Comparison of ENCODE assay signal across 8 cellular contexts in the genomic region with DNA sequence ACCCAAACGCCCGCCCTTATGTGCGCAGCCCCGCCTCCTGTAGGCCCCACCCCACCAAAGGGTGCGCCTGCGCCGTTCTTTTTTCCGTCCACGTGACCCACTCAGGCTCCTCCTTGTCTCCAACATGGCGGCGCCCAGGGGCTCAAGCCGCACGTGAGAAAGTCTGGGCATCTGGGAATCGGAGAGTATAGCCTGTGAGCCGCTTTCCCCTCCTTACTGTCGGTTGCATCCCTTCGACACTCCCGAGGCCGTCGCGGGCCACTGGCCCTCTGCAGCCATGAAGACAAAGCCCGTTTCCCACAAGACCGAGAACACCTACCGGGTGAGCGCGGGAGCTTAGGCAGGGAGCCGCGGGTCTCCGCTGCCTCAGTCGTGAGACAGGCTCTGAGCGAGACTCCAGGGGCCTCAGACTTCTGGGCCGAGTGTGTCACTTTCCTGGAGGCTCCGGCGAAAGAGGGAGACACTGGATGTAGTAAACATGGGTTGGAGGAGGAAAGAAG. TPM values are rescaled to one million over a fixed set of nuclear protein-coding genes. Genes with fewer than 3 reads are reported as not detected.
A peak's percentile ranks its signal among the peaks of the same experiment; 100 is the strongest.
DNase-seq lines count a peak whose midpoint lies in the region; ATAC-seq, FAIRE-seq and TF ChIP-seq lines count a peak whose summit lies in the region.

A gene (plus strand): TSS at position 100 of the 500 bp plus-strand sequence. CDS start 178 bp downstream, at position 278.

- POLR2A ChIA-PET in activated CD8-positive, alpha-beta memory T cell treated with anti-CD3 and anti-CD28 coated beads for 36 hours (lab: Charles Lee), result interaction anchor here (1.5 kb wide), 1 partner anchor 127 kb away, joined by 3 read pairs; a partner anchor contains a TSS
- POLR2A ChIA-PET in H1 (lab: Charles Lee; ENCODE audit: partially characterized antibody), result interaction anchor here (0.9 kb wide), 1 partner anchor 9 kb away, joined by 3 read pairs; no protein-coding TSS in a partner anchor

- H3K9me3 ChIP-seq in H1 (ENCODE audit: insufficient read depth in 2 of 2, low read depth in 1 of 2, low read length in 1 of 2) (no peaks in the 10 kb centered on the region), mesenchymal stem cell (ENCODE audit: control insufficient read depth, low read length) (no peaks in the 10 kb centered on the region)

- H3K4me2 ChIP-seq in H1 (ENCODE audit: insufficient read depth in 1 of 2, low read depth in 2 of 2, low read length in 2 of 2), result peak within 1 kb of the TSS; percentile 56 to 79
- H3K4me2 ChIP-seq in mesenchymal stem cell (ENCODE audit: low read length, poor library complexity, severe bottlenecking), result peak within 1 kb of the TSS; percentile 91

- TF ChIP-seq POLR2A in H1 (IDR thresholded peaks at IDR 0.05; ENCODE audit: control extremely low read depth in 1 of 2, low read depth in 2 of 2, low read length in 2 of 2), result peak; percentile 56 to 93

- H3K23ac ChIP-seq in H1 (ENCODE audit: insufficient read length) (no peak within 1 kb of the TSS), mesenchymal stem cell (ENCODE audit: low read length in 2 of 2) (peak within 1 kb of the TSS in 1 of 2 experiments; percentile 99)

- H3K56ac ChIP-seq in H1 (replicated peaks; ENCODE audit: insufficient read length, low read depth, low read length), result peak within 1 kb of the TSS; percentile 32

- H4K91ac ChIP-seq in H1 (replicated peaks; ENCODE audit: insufficient read length, low read length) (peak within 1 kb of the TSS; percentile 58), mesenchymal stem cell (ENCODE audit: low read length) (peak within 1 kb of the TSS; percentile 34)

- H2AK5ac ChIP-seq in H1 (ENCODE audit: low read depth, low read length), result no peak within 1 kb of the TSS
- no peak within 1 kb of the TSS for H2AK5ac ChIP-seq in mesenchymal stem cell (ENCODE audit: low read length, severe bottlenecking)

- no peaks in the 10 kb centered on the region for H3K27me3 ChIP-seq in H1 (replicated peaks in 1 of 4; ENCODE audit: control insufficient read depth in 3 of 4, extremely low read depth in 1 of 4, insufficient read depth in 3 of 4, low read length in 3 of 4)
- no peaks in the 10 kb centered on the region for H3K27me3 ChIP-seq in mesenchymal stem cell (ENCODE audit: control insufficient read depth in 1 of 2, insufficient read depth in 1 of 2, low read length in 2 of 2)

- no peak within 1 kb of the TSS for H3K14ac ChIP-seq in H1 (ENCODE audit: insufficient read length)
- peak within 1 kb of the TSS in 1 of 2 experiments; percentile 94 for H3K14ac ChIP-seq in mesenchymal stem cell (ENCODE audit: low read length in 2 of 2)

- H3K4ac ChIP-seq in H1 (replicated peaks; ENCODE audit: insufficient read length, low read depth, low read length) (no peak within 1 kb of the TSS), mesenchymal stem cell (ENCODE audit: low read depth in 1 of 2, low read length in 2 of 2) (peak within 1 kb of the TSS; percentile 66 to 89)

- H4K8ac ChIP-seq in H1 (ENCODE audit: extremely low read depth, insufficient read depth, low read length) (peak within 1 kb of the TSS; percentile 99; the same call in 1 of the 2 replicates), mesenchymal stem cell (ENCODE audit: low read length) (peak within 1 kb of the TSS; percentile 89)

- H4K20me1 ChIP-seq in H1 (replicated peaks in 1 of 2; ENCODE audit: control insufficient read depth in 1 of 2, insufficient read depth in 2 of 2, low read length in 2 of 2), result peaks cover 1 to 2% of the 10 kb centered on the region in 2 experiments

- TF ChIP-seq RAD21 in H1 (IDR thresholded peaks at IDR 0.05 in 1 of 2, conservative IDR thresholded peaks at IDR 0.05 in 1 of 2; ENCODE audit: low read depth in 2 of 2, low read length in 2 of 2), result no peak

- H3K27ac ChIP-seq in H1 (ENCODE audit: low read depth, low read length) (peak within 1 kb of the TSS; percentile 78), mesenchymal stem cell (ENCODE audit: low read length, poor library complexity, severe bottlenecking) (no peak within 1 kb of the TSS)

- no peak for TF ChIP-seq CTCF in H1 (IDR thresholded peaks at IDR 0.05; ENCODE audit: control extremely low read depth in 1 of 3, insufficient read depth in 1 of 3, low read depth in 1 of 3, low read length in 3 of 3)

- FAIRE-seq in H1 (lab: Jason Lieb, UNC), result no peak

- no peak within 1 kb of the TSS for H4K5ac ChIP-seq in H1 (ENCODE audit: insufficient read length, low read depth, low read length)

- DNase-seq in COLO829 (ENCODE audit: low spot score) (peak; percentile 97), HT-29 (ENCODE audit: low spot score) (peak; percentile 90), NOMO-1 treated with DMSO at 0.1 percent for 48 hours (lab: John Stamatoyannopoulos, UW; ENCODE audit: unreplicated experiment) (peak; percentile 80), H1 (ENCODE audit: low read depth in 1 of 2, low spot score in 2 of 2) (peak; percentile 59 to 96), mesenchymal stem cell (peak; percentile 89)
- DNase-seq in stimulated activated CD8-positive, alpha-beta memory T cell treated with anti-CD3 and anti-CD28 coated beads, Interleukin-12 subunit alpha, Interleukin-12 subunit beta, amount 100 ng/mL, for 24 hours (ENCODE audit: extremely low read depth), result peak; percentile 82

- H2BK20ac ChIP-seq in H1 (ENCODE audit: low read length), result no peak within 1 kb of the TSS

- H2BK12ac ChIP-seq in H1 (ENCODE audit: low read depth, low read length), result no peak within 1 kb of the TSS
- H2BK12ac ChIP-seq in mesenchymal stem cell (ENCODE audit: low read length in 2 of 2), result no peak within 1 kb of the TSS

- peak within 1 kb of the TSS; percentile 42; the same call in 1 of the 2 replicates for H3K18ac ChIP-seq in H1 (ENCODE audit: extremely low read depth, low read length)
- H3K18ac ChIP-seq in mesenchymal stem cell (ENCODE audit: low read depth in 1 of 2, low read length in 2 of 2), result peak within 1 kb of the TSS in 1 of 2 experiments; percentile 51

- H3K9ac ChIP-seq in H1 (replicated peaks in 1 of 4; ENCODE audit: extremely low read depth in 1 of 4, low read depth in 3 of 4, low read length in 3 of 4) (peak within 1 kb of the TSS; percentile 65 to 97 (median 86)), mesenchymal stem cell (ENCODE audit: low read length) (peak within 1 kb of the TSS; percentile 92)

- H3K23me2 ChIP-seq in H1 (ENCODE audit: low read depth, low read length), result no peaks in the 10 kb centered on the region; the same call in 1 of the 2 replicates

- no peak within 1 kb of the TSS for H2BK15ac ChIP-seq in H1 (ENCODE audit: low read length)
- no peak within 1 kb of the TSS for H2BK15ac ChIP-seq in mesenchymal stem cell (ENCODE audit: low read depth, poor library complexity, severe bottlenecking)

- peaks cover 8 to 46% of the 10 kb centered on the region in 2 experiments; a peak in 3 of 4 replicates for H3K79me2 ChIP-seq in H1 (ENCODE audit: control insufficient read depth in 1 of 2, insufficient read depth in 2 of 2, low read length in 2 of 2)

- H2AFZ ChIP-seq in H1 (ENCODE audit: low read length) (peak within 1 kb of the TSS; percentile 100), mesenchymal stem cell (ENCODE audit: low read depth, low read length) (peak within 1 kb of the TSS; percentile 100)

- peaks cover 3 to 16% (median 6%) of the 10 kb centered on the region in 4 experiments; a peak in 6 of 8 replicates for H3K36me3 ChIP-seq in H1 (ENCODE audit: control insufficient read depth in 2 of 4, insufficient read depth in 4 of 4, low read length in 3 of 4)
- peaks cover 3 to 32% of the 10 kb centered on the region in 2 experiments for H3K36me3 ChIP-seq in mesenchymal stem cell (ENCODE audit: control insufficient read depth in 1 of 2, insufficient read depth in 2 of 2, low read depth in 1 of 2, low read length in 2 of 2)

- H3K4me3 ChIP-seq in H1 (ENCODE audit: extremely low read depth in 1 of 4, insufficient read depth in 2 of 4, low read depth in 3 of 4, low read length in 4 of 4) (peak within 1 kb of the TSS; percentile 80 to 100 (median 98)), mesenchymal stem cell (ENCODE audit: insufficient read depth in 1 of 2, low read depth in 1 of 2, low read length in 2 of 2) (peak within 1 kb of the TSS; percentile 97 to 99)

- H3K79me1 ChIP-seq in H1 (ENCODE audit: low read depth, low read length) (no peaks in the 10 kb centered on the region), mesenchymal stem cell (replicated peaks; ENCODE audit: low read length, poor library complexity, severe bottlenecking) (peaks cover 18% of the 10 kb centered on the region)

- H2BK5ac ChIP-seq in H1 (ENCODE audit: low read depth, low read length) (peak within 1 kb of the TSS; percentile 79; the same call in 1 of the 2 replicates), mesenchymal stem cell (ENCODE audit: low read depth, low read length, poor library complexity, severe bottlenecking) (no peak within 1 kb of the TSS)

- H2BK120ac ChIP-seq in H1 (replicated peaks; ENCODE audit: low read depth, low read length) (no peak within 1 kb of the TSS), mesenchymal stem cell (ENCODE audit: low read depth, low read length) (no peak within 1 kb of the TSS)

- CTCF ChIA-PET in activated CD8-positive, alpha-beta memory T cell treated with anti-CD3 and anti-CD28 coated beads for 36 hours (lab: Charles Lee), result interaction anchor here (0.7 kb wide), 1 partner anchor 1126 kb away, joined by 3 read pairs; no protein-coding TSS in a partner anchor
- CTCF ChIA-PET in H1 (lab: Charles Lee; ENCODE audit: partially characterized antibody), result interaction anchor here (0.6 to 2.9 kb wide), 2 partner anchors 43 to 717 kb away, joined by 3 to 13 read pairs; no protein-coding TSS in a partner anchor

- WGBS in H1 (ENCODE audit: extremely low coverage in 1 of 2, insufficient coverage in 1 of 2, insufficient read length in 1 of 2, insufficient replicate concordance in 2 of 2, low coverage in 1 of 2, low lambda C conversion rate in 2 of 2, missing lambda C conversion rate in 1 of 2), 2 experiments, result 2% methylated on average over 33 of the region's 34 CpGs; no CpG with 5 or more reads in 1 of the 2 experiments
- under 1% methylated on average over 34 of the region's 34 CpGs for WGBS in mesenchymal stem cell

- peak; percentile 99 for ATAC-seq in GM21360 (IDR thresholded peaks at IDR 0.05; ENCODE audit: unreplicated experiment)

- no peak for TF ChIP-seq EP300 in H1 (IDR thresholded peaks at IDR 0.05; ENCODE audit: borderline replicate concordance in 1 of 2, low read depth in 2 of 2, low read length in 2 of 2)

- no peaks in the 10 kb centered on the region for H3K4me1 ChIP-seq in H1 (replicated peaks in 1 of 4; ENCODE audit: control insufficient read depth in 3 of 4, insufficient read depth in 4 of 4, low read length in 3 of 4)
- H3K4me1 ChIP-seq in mesenchymal stem cell (ENCODE audit: control insufficient read depth, insufficient read depth, low read depth, low read length), result no peaks in the 10 kb centered on the region

RNA-seq across cellular contexts. Expression of the gene that starts here (rescaled TPM):
- total RNA-seq in HT-29 (2014; rRNA removed; shearing (Covaris generic)), result 8.0 and 8.2 TPM in 2 replicates
- total RNA-seq in activated CD8-positive, alpha-beta memory T cell treated with anti-CD3 and anti-CD28 coated beads for 36 hours, result 10 to 100 TPM; 54.8 to 58.0 TPM
- 43.7 and 48.4 TPM in 2 replicates for total RNA-seq in H1 (2021; fragmentation: NEBNext Ultra II Directional; extraction: Animal tissue kit (Norgen Biotek cat#: 25700))
- 6.6 and 8.5 TPM in 2 replicates for polyA plus RNA-seq in H1 (2011; rRNA removed)
- polyA plus RNA-seq in H1 (2011; cell fraction: cytosol; rRNA removed), result 12.6 TPM
- 11.1 TPM for polyA plus RNA-seq in H1 (2011; cell fraction: nucleus; rRNA removed)
- polyA plus RNA-seq in H1 (2012, experiment 1 of 2), result 13.0 to 26.3 TPM (median 18.2 TPM) in 4 replicates
- polyA plus RNA-seq in H1 (2012, experiment 2 of 2), result 1.3 TPM
- 15.3 TPM for polyA plus RNA-seq in H1 (2013, experiment 1 of 2)
- polyA plus RNA-seq in H1 (2013, experiment 2 of 2), result 13.5 TPM
- polyA minus RNA-seq in H1 (2011; rRNA and poly(A)+ RNA removed), result 31.4 and 45.7 TPM in 2 replicates
- 26.2 TPM for polyA minus RNA-seq in H1 (2011; cell fraction: cytosol; rRNA and poly(A)+ RNA removed)
- polyA minus RNA-seq in H1 (2011; cell fraction: nucleus; rRNA and poly(A)+ RNA removed), result 46.6 TPM
- polyA plus RNA-seq in mesenchymal stem cell (2013, experiment 1 of 2), result 2.9 TPM
- 2.9 TPM for polyA plus RNA-seq in mesenchymal stem cell (2013, experiment 2 of 2)
